In genomic region chr5:71960196-71960595, GRCh38 we compare ENCODE assay signal across 18 cellular contexts.
DNase-seq lines count a peak whose midpoint lies in the region; ATAC-seq and TF ChIP-seq lines count a peak whose summit lies in the region.
"Had no signal": no experiment of that assay in that cellular context is flagged by ENCODE, and none has a peak within 500 bp of the region (broad histone marks: within the 10 kb centered on the region; RNA-seq: fewer than 3 reads in every experiment).

No MANE protein-coding gene starts in this region.

- WGBS in esophagus muscularis mucosa: 81% methylated on average over 4 of the region's 4 CpGs

- no peaks in the 10 kb centered on the region for H3K9me3 ChIP-seq in esophagus muscularis mucosa
- H3K9me3 ChIP-seq in right atrium auricular region: no peaks in the 10 kb centered on the region
- H3K9me3 ChIP-seq: BE2C, HAP-1 had no signal

- H3K4me1 ChIP-seq in esophagus muscularis mucosa: peaks cover 0 to 10% (median 3%) of the 10 kb centered on the region in 4 donors
- H3K4me1 ChIP-seq in right atrium auricular region: no peaks in the 10 kb centered on the region
- H3K4me1 ChIP-seq: BE2C, HAP-1 had no signal

- peak; percentile 17 for DNase-seq in Caki2 (ENCODE audit: low read depth)
- DNase-seq in HS-5 (ENCODE audit: low read depth): peak; percentile 4
- DNase-seq in RKO (ENCODE audit: low spot score): peak; percentile 56
- peak; percentile 50 for DNase-seq in esophagus muscularis mucosa (ENCODE audit: extremely low spot score)
- no peak for DNase-seq in amygdala (lab: John Stamatoyannopoulos, UW)
- no peak for DNase-seq in right atrium auricular region (ENCODE audit: low spot score)
- DNase-seq in foreskin melanocyte: no peak
- DNase-seq: BE2C; CD8-positive, alpha-beta T cell; COR-L47; DND-41; GF-D8; HFFc6; IMR-90; KBM-7 had no signal

- no peaks in the 10 kb centered on the region for H3K36me3 ChIP-seq in esophagus muscularis mucosa
- no peaks in the 10 kb centered on the region for H3K36me3 ChIP-seq in right atrium auricular region
- H3K36me3 ChIP-seq: BE2C, HAP-1 had no signal

- H3K27me3 ChIP-seq in esophagus muscularis mucosa (no peaks in the 10 kb centered on the region), right atrium auricular region (no peaks in the 10 kb centered on the region)
- H3K27me3 ChIP-seq: BE2C had no signal

- no peak for TF ChIP-seq EP300 in esophagus muscularis mucosa (IDR thresholded peaks at IDR 0.05)

- TF ChIP-seq CTCF in esophagus muscularis mucosa (IDR thresholded peaks at IDR 0.05) (no peak), right atrium auricular region (IDR thresholded peaks at IDR 0.05) (no peak)

- H3K27ac ChIP-seq in esophagus muscularis mucosa (replicated peaks in 1 of 4): no peak overlapping the region
- no peak overlapping the region for H3K27ac ChIP-seq in right atrium auricular region
- H3K27ac ChIP-seq: HL-60 had no signal

- TF ChIP-seq POLR2A in esophagus muscularis mucosa (IDR thresholded peaks at IDR 0.05; ENCODE audit: low read depth): no peak

- ATAC-seq in GM21619 (IDR thresholded peaks at IDR 0.05; ENCODE audit: unreplicated experiment): no peak
- ATAC-seq: CD8-positive, alpha-beta T cell had no signal

- H3K4me3 ChIP-seq in esophagus muscularis mucosa: no peak overlapping the region
- H3K4me3 ChIP-seq in right atrium auricular region: no peak overlapping the region
- H3K4me3 ChIP-seq: HAP-1 had no signal

- intact Hi-C loops in esophagus muscularis mucosa (cut with DNase I): no loop called here

- in situ Hi-C loops in Caki2 (cut with HindIII; ENCODE audit: low pct_unique_long_range_greater_than_20kb, low sequenced_read_pairs): no loop called here

Comparison
In these comparisons a context has a peak if more than half of its experiments do, and no peak if none do; other contexts are left out.
1. DNase-seq: peak in Caki2 (single experiment), HS-5 (single experiment), RKO (single experiment) and esophagus muscularis mucosa (single experiment); none in amygdala (0 of 56), right atrium auricular region (single experiment) and foreskin melanocyte (single experiment).